In genomic region chr2:237355726-237356125, GRCh38 we compare ENCODE assay signal across 20 cellular contexts. TPM values are rescaled to one million over a fixed set of nuclear protein-coding genes. Genes with fewer than 3 reads are reported as not detected.
A peak's percentile ranks its signal among the peaks of the same experiment; 100 is the strongest.
DNase-seq lines count a peak whose midpoint lies in the region; ATAC-seq and TF ChIP-seq lines count a peak whose summit lies in the region.
"Had no signal": no experiment of that assay in that cellular context is flagged by ENCODE, and none has a peak within 500 bp of the region (broad histone marks: within the 10 kb centered on the region; RNA-seq: fewer than 3 reads in every experiment).

No MANE protein-coding gene starts in this region.

- H3K4me2 ChIP-seq in mammary epithelial cell (ENCODE audit: insufficient read depth, low read depth, low read length) (no peak overlapping the region), osteoblast (ENCODE audit: insufficient read depth, low read length) (peak overlapping the region; percentile 8)

- H3K79me2 ChIP-seq in mammary epithelial cell (ENCODE audit: insufficient read depth, low read length), result no peaks in the 10 kb centered on the region
- peaks cover 60% of the 10 kb centered on the region for H3K79me2 ChIP-seq in osteoblast (ENCODE audit: insufficient read depth, low read length)

- H3K4me1 ChIP-seq in mammary epithelial cell (ENCODE audit: insufficient read depth, low read length) (peaks cover 7% of the 10 kb centered on the region), osteoblast (ENCODE audit: insufficient read depth, low read length) (peaks cover 22% of the 10 kb centered on the region), tibial nerve (peaks cover 0 to 33% (median 4%) of the 10 kb centered on the region in 4 donors)
- H3K4me1 ChIP-seq: SJCRH30 had no signal

- CTCF ChIA-PET in MCF 10A (lab: Yijun Ruan, JAX) (interaction anchor here (0.8 kb wide), 1 partner anchor 269 kb away, joined by 3 read pairs; the partner anchor contains the start of gene COPS8), mammary epithelial cell (lab: Charles Lee; ENCODE audit: low non-redundant PET) (no interaction called here)

- H3K4me3 ChIP-seq in mammary epithelial cell (replicated peaks in 1 of 3; ENCODE audit: insufficient read depth in 1 of 3, low read depth in 2 of 3, low read length in 3 of 3) (no peak overlapping the region), osteoblast (ENCODE audit: insufficient read depth, low read length) (no peak overlapping the region), tibial nerve (no peak overlapping the region)
- H3K4me3 ChIP-seq: SJCRH30 had no signal

- intact Hi-C loops in MCF 10A (cut with micrococcal nuclease), result no loop called here
- intact Hi-C loops in mammary epithelial cell (cut with micrococcal nuclease), result no loop called here

- in situ Hi-C loops in mammary epithelial cell (cut with MboI; ENCODE audit: low sequenced_read_pairs in 2 of 2), result no loop called here

- H3K27ac Mint-ChIP-seq in MCF 10A (ENCODE audit: low read depth, unreplicated experiment), result peak overlapping the region; percentile 74
- H3K27ac Mint-ChIP-seq: CD4-positive, alpha-beta T cell had no signal

- BruUV-seq in MCF 10A (replicated peaks; lab: Mats Ljungman, UMichigan) (no TSS peak), mammary epithelial cell (replicated peaks; lab: Mats Ljungman, UMichigan) (no TSS peak)

- no peaks in the 10 kb centered on the region for H3K9me3 Mint-ChIP-seq in MCF 10A (ENCODE audit: unreplicated experiment)
- H3K9me3 Mint-ChIP-seq: CD4-positive, alpha-beta T cell had no signal

- dilution Hi-C loops in mammary epithelial cell (cut with HindIII; ENCODE audit: low sequenced_read_pairs), result no loop called here

- TF ChIP-seq EP300 in tibial nerve (IDR thresholded peaks at IDR 0.05), result peak in 1 of 2 donors; percentile 13

- WGBS in mammary epithelial cell (ENCODE audit: low coverage, missing lambda C conversion rate), result 83% methylated on average over 7 of the region's 7 CpGs
- WGBS in tibial nerve, 2 donors, result 83 to 85% methylated on average over 7 of the region's 7 CpGs

- POLR2A ChIA-PET in MCF 10A (lab: Yijun Ruan, JAX), result no interaction called here

- H3K36me3 ChIP-seq in mammary epithelial cell (ENCODE audit: insufficient read depth, low read length) (no peaks in the 10 kb centered on the region), osteoblast (ENCODE audit: insufficient read depth, low read length) (peaks cover 97% of the 10 kb centered on the region), tibial nerve (peaks cover 0 to 15% (median 4%) of the 10 kb centered on the region in 3 donors)
- H3K36me3 ChIP-seq: SJCRH30 had no signal

- ATAC-seq in HG02623 (IDR thresholded peaks at IDR 0.05; ENCODE audit: unreplicated experiment), result no peak

- H3K27ac ChIP-seq in mammary epithelial cell (ENCODE audit: insufficient read depth, low read depth, low read length), result no peak overlapping the region
- peak overlapping the region; percentile 90 for H3K27ac ChIP-seq in osteoblast (ENCODE audit: low read depth, low read length)
- H3K27ac ChIP-seq in tibial nerve, result peak overlapping the region in 1 of 4 donors; percentile 3
- H3K27ac ChIP-seq: SJCRH30 had no signal

- peaks cover 18% of the 10 kb centered on the region for H3K4me1 Mint-ChIP-seq in MCF 10A (ENCODE audit: insufficient read depth, unreplicated experiment)

- H3K27me3 ChIP-seq in mammary epithelial cell (ENCODE audit: insufficient read depth, low read length), result peaks cover 6% of the 10 kb centered on the region
- H3K27me3 ChIP-seq in osteoblast (ENCODE audit: insufficient read depth, low read length), result no peaks in the 10 kb centered on the region
- H3K27me3 ChIP-seq in tibial nerve, result no peaks in the 10 kb centered on the region

- TF ChIP-seq POLR2A in tibial nerve (IDR thresholded peaks at IDR 0.05), result no peak

- H3K9me3 ChIP-seq in mammary epithelial cell (replicated peaks; ENCODE audit: insufficient read depth, low read length) (no peaks in the 10 kb centered on the region), osteoblast (ENCODE audit: low read depth, low read length) (no peaks in the 10 kb centered on the region), tibial nerve (no peaks in the 10 kb centered on the region)
- H3K9me3 ChIP-seq: SJCRH30 had no signal

- H3K27me3 Mint-ChIP-seq in MCF 10A (ENCODE audit: insufficient read depth, unreplicated experiment), result peaks cover under 1% of the 10 kb centered on the region
- H3K27me3 Mint-ChIP-seq: CD4-positive, alpha-beta T cell had no signal

- H3K9ac ChIP-seq in mammary epithelial cell (ENCODE audit: insufficient read depth, low read length), result no peak overlapping the region

- H4K20me1 ChIP-seq in mammary epithelial cell (ENCODE audit: insufficient read depth, low read length), result no peaks in the 10 kb centered on the region
- H4K20me1 ChIP-seq in osteoblast (ENCODE audit: insufficient read depth, low read length), result peaks cover 4% of the 10 kb centered on the region

- H2AFZ ChIP-seq in mammary epithelial cell (ENCODE audit: low read depth, low read length), result no peak overlapping the region
- H2AFZ ChIP-seq in osteoblast (ENCODE audit: low read length), result no peak overlapping the region

- H3K36me3 Mint-ChIP-seq in MCF 10A (ENCODE audit: insufficient read depth, unreplicated experiment), result no peaks in the 10 kb centered on the region

- DNase-seq in MCF 10A (ENCODE audit: unreplicated experiment), result no peak
- DNase-seq in mammary epithelial cell, result no peak
- peak; percentile 8 for DNase-seq in astrocyte of the hippocampus (ENCODE audit: low read depth, low spot score)
- DNase-seq in osteoblast (ENCODE audit: insufficient read length, low spot score, missing footprints), result no peak
- peak; percentile 37 to 38 for DNase-seq in tibial nerve (ENCODE audit: low spot score in 2 of 2)
- DNase-seq in AML-193 (lab: John Stamatoyannopoulos, UW), result no peak
- DNase-seq in activated CD4-positive, alpha-beta T cell treated with anti-CD3 and anti-CD28 coated beads for 48 hours, result no peak
- DNase-seq: 8988T; Calu3; CD4-positive, alpha-beta T cell; GF-D8; KBM-7; MV-4-11; NCI-H1694 treated with DMSO at 0.1 percent for 48 hours; NCI-H510A; NCI-H774; OCI-M1; RPMI8226; SJCRH30 had no signal

- H3K4me3 Mint-ChIP-seq in MCF 10A (ENCODE audit: unreplicated experiment), result no peak overlapping the region
- H3K4me3 Mint-ChIP-seq: CD4-positive, alpha-beta T cell had no signal

- TF ChIP-seq CTCF in MCF 10A (IDR thresholded peaks at IDR 0.05; ENCODE audit: unreplicated experiment), result no peak
- no peak for TF ChIP-seq CTCF in mammary epithelial cell (conservative IDR thresholded peaks at IDR 0.05 in 1 of 2, IDR thresholded peaks at IDR 0.05 in 1 of 2; ENCODE audit: extremely low read depth in 1 of 2, insufficient read depth in 1 of 2, low read depth in 1 of 2, low read length in 2 of 2)
- no peak for TF ChIP-seq CTCF in osteoblast (IDR thresholded peaks at IDR 0.05; ENCODE audit: extremely low read depth, low read depth, low read length)
- TF ChIP-seq CTCF in tibial nerve (IDR thresholded peaks at IDR 0.05), result no peak

RNA-seq across cellular contexts. Expression of gene COL6A3, which starts 58.2 kb away (rescaled TPM):
- total RNA-seq in MCF 10A (2022), result 0.19 and 0.61 TPM in 2 replicates
- 1 to 10 TPM in 1 of 2 donors, under 1 TPM in 1; 0.14 to 7.2 TPM for total RNA-seq in mammary epithelial cell
- 0.16 TPM for polyA plus RNA-seq in mammary epithelial cell
- 0.57 TPM for polyA minus RNA-seq in mammary epithelial cell
- total RNA-seq in osteoblast, result 4,017 and 4,247 TPM in 2 replicates
- 100 to 1,000 TPM; 228 to 558 (median 364) TPM for total RNA-seq in tibial nerve

Comparison
In these comparisons a context has a peak if more than half of its experiments do, and no peak if none do; other contexts are left out.
1. DNase-seq: peak in astrocyte of the hippocampus (single experiment) and tibial nerve (2 of 2); none in MCF 10A (single experiment), mammary epithelial cell (single experiment), osteoblast (single experiment), AML-193 (0 of 2) and activated CD4-positive, alpha-beta T cell treated with anti-CD3 and anti-CD28 coated beads for 48 hours (single experiment).
2. RNA of gene COL6A3, which starts 58.2 kb away (total RNA-seq): 4,017 to 4,247 TPM in osteoblast and 228 to 558 TPM in tibial nerve; 0.14 to 7.2 TPM in mammary epithelial cell and 0.19 to 0.61 TPM in MCF 10A; every median in the first group is over 10 times any median in the second.